In the genomic region with DNA sequence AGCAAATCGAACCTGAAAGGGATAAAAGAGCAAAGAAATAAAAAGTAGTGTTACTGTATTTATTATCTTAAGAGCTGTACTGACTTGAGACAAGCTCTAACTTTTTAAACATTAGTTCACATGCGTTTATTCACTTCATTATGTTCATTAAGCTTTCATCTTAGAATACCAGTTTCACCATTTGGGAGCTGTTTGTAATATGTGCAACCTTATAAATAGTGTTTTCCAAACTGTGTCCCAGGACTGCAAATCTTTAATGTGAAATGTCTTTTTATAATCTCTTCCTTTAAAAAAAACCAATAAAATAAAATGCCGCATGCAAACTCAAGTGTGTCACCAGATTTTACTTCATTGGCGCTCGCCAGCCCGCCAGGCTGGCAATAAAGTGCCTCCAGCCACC, we compare ENCODE assay signal across 23 cellular contexts.
"Had no signal": no experiment of that assay in that cellular context is flagged by ENCODE, and none has a peak within 500 bp of the region (broad histone marks: within the 10 kb centered on the region; RNA-seq: fewer than 3 reads in every experiment).

No MANE protein-coding gene starts in this region.

- H3K27me3 ChIP-seq: hepatocyte, pancreas, suprapubic skin, thyroid gland had no signal

- H3K4me1 Mint-ChIP-seq: nephron had no signal

- H3K79me2 ChIP-seq: hepatocyte had no signal

- H3K27me3 Mint-ChIP-seq: progenitor cell of endocrine pancreas, type B pancreatic cell had no signal

- H3K27ac Mint-ChIP-seq: nephron, progenitor cell of endocrine pancreas, type B pancreatic cell had no signal

- H3K4me2 ChIP-seq: hepatocyte, smooth muscle cell had no signal

- H3K9me3 ChIP-seq: left ventricle myocardium inferior, lower lobe of right lung, pancreas, suprapubic skin, thyroid gland had no signal

- H3K4me1 ChIP-seq: left ventricle myocardium inferior, lower lobe of right lung, pancreas, suprapubic skin, thyroid gland had no signal

- H3K4me3 ChIP-seq: hepatocyte, left ventricle myocardium inferior, lower lobe of right lung, pancreas, smooth muscle cell, suprapubic skin, thyroid gland had no signal

- ATAC-seq: left cardiac atrium; lower lobe of right lung; pancreas; right cardiac atrium; stimulated activated naive CD8-positive, alpha-beta T cell treated with anti-CD3 and anti-CD28 coated beads, Interleukin-15, Interleukin-2, amounts not matched to agents 100 U/mL and 50 U/mL, for 24 hours had no signal

- H2AFZ ChIP-seq: hepatocyte had no signal

- H3K9me3 Mint-ChIP-seq: nephron, type B pancreatic cell had no signal

- H3K27ac ChIP-seq: hepatocyte, left ventricle myocardium inferior, lower lobe of right lung, pancreas, suprapubic skin, thyroid gland had no signal

- DNase-seq: dermis blood vessel endothelial cell; foreskin melanocyte; head of caudate nucleus; kidney; left cardiac atrium; left ventricle myocardium inferior; lower lobe of right lung; mesenchymal stem cell; midbrain; occipital lobe; pancreas; right cardiac atrium; stimulated activated CD4-positive, alpha-beta T cell treated with anti-CD3 and anti-CD28 coated beads, Interleukin-2, amount 100 ng/mL, for 48 hours; stimulated activated naive CD8-positive, alpha-beta T cell treated with anti-CD3 and anti-CD28 coated beads, Interleukin-15, Interleukin-2, amounts not matched to agents 100 U/mL and 50 U/mL, for 24 hours; thyroid gland had no signal

- FAIRE-seq: endothelial cell of umbilical vein, kidney, pancreas, urothelium cell line had no signal

- H3K4me3 Mint-ChIP-seq: nephron, type B pancreatic cell had no signal
